Comparison of ENCODE assay signal across 1 cellular context in the genomic region with DNA sequence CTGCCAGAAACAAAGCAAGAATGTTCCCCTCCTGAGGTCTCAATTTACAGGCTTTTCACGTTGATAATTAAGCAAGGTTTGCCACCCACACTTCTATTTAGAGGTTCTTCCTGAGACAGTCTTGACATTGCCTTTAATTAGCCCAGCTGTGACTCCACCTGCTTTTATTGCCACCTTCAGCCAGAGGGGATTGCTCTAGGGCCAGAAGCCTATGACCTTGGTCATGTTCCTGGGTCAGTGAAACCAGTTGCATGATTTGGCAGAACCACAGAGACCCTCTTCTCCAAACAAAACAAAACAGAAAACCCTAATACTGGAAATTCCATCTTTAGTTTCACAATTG.
TF ChIP-seq lines count a peak whose summit lies in the region.

No MANE protein-coding gene starts in this region.

TF ChIP-seq in HepG2, 621 proteins besides CTCF, POLR2A, EP300 and RAD21 (continued from another document):
- no peak for TF ChIP-seq FOXA1 (IDR thresholded peaks at IDR 0.05)
- no peak for TF ChIP-seq FOXA1 (CRISPR knock-in tag; IDR thresholded peaks at IDR 0.05)
- TF ChIP-seq SSRP1 (CRISPR knock-in tag; IDR thresholded peaks at IDR 0.05): peak; percentile 20; the same call in 1 of the 2 replicates
- no peak for TF ChIP-seq NPAS2 (CRISPR knock-in tag; IDR thresholded peaks at IDR 0.05; ENCODE audit: borderline replicate concordance)
- TF ChIP-seq CBX1 (IDR thresholded peaks at IDR 0.05; ENCODE audit: low read depth): no peak
- TF ChIP-seq SOX13 (IDR thresholded peaks at IDR 0.05): no peak
- peak in 1 of 2 experiments; percentile 60; a peak in 1 of 4 replicates for TF ChIP-seq SOX13 (CRISPR knock-in tag; conservative IDR thresholded peaks at IDR 0.05 in 1 of 2, IDR thresholded peaks at IDR 0.05 in 1 of 2)
- TF ChIP-seq, protein P1, sequence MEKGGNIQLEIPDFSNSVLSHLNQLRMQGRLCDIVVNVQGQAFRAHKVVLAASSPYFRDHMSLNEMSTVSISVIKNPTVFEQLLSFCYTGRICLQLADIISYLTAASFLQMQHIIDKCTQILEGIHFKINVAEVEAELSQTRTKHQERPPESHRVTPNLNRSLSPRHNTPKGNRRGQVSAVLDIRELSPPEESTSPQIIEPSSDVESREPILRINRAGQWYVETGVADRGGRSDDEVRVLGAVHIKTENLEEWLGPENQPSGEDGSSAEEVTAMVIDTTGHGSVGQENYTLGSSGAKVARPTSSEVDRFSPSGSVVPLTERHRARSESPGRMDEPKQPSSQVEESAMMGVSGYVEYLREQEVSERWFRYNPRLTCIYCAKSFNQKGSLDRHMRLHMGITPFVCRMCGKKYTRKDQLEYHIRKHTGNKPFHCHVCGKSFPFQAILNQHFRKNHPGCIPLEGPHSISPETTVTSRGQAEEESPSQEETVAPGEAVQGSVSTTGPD (CRISPR knock-in tag; IDR thresholded peaks at IDR 0.05): no peak
- TF ChIP-seq GTF3A (CRISPR knock-in tag; conservative IDR thresholded peaks at IDR 0.05): no peak
- TF ChIP-seq TAF15 (IDR thresholded peaks at IDR 0.05; ENCODE audit: low read depth, low read length, poor library complexity, severe bottlenecking): no peak
- TF ChIP-seq MTERF4 (CRISPR knock-in tag; IDR thresholded peaks at IDR 0.05): no peak
- no peak for TF ChIP-seq YEATS4 (CRISPR knock-in tag; IDR thresholded peaks at IDR 0.05; ENCODE audit: borderline replicate concordance)
- no peak for TF ChIP-seq ZFP91 (CRISPR knock-in tag; IDR thresholded peaks at IDR 0.05; ENCODE audit: borderline replicate concordance)
- TF ChIP-seq, protein P2, sequence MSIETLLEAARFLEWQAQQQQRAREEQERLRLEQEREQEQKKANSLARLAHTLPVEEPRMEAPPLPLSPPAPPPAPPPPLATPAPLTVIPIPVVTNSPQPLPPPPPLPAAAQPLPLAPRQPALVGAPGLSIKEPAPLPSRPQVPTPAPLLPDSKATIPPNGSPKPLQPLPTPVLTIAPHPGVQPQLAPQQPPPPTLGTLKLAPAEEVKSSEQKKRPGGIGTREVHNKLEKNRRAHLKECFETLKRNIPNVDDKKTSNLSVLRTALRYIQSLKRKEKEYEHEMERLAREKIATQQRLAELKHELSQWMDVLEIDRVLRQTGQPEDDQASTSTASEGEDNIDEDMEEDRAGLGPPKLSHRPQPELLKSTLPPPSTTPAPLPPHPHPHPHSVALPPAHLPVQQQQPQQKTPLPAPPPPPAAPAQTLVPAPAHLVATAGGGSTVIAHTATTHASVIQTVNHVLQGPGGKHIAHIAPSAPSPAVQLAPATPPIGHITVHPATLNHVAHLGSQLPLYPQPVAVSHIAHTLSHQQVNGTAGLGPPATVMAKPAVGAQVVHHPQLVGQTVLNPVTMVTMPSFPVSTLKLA (IDR thresholded peaks at IDR 0.05): no peak
- TF ChIP-seq KLF16 (CRISPR knock-in tag; IDR thresholded peaks at IDR 0.05): no peak
- no peak for TF ChIP-seq ZNF138 (CRISPR knock-in tag; IDR thresholded peaks at IDR 0.05; ENCODE audit: low read depth)
- TF ChIP-seq ZBTB7B (CRISPR knock-in tag; IDR thresholded peaks at IDR 0.05): 0 out of 2 replicates have a peak, but pooled peaks have one; percentile 6
- TF ChIP-seq ZNF562 (CRISPR knock-in tag; IDR thresholded peaks at IDR 0.05; ENCODE audit: borderline replicate concordance): no peak
TF ChIP-seq in HepG2: peak in this region for 6.
